Comparison of ENCODE assay signal across 16 cellular contexts in the genomic region with DNA sequence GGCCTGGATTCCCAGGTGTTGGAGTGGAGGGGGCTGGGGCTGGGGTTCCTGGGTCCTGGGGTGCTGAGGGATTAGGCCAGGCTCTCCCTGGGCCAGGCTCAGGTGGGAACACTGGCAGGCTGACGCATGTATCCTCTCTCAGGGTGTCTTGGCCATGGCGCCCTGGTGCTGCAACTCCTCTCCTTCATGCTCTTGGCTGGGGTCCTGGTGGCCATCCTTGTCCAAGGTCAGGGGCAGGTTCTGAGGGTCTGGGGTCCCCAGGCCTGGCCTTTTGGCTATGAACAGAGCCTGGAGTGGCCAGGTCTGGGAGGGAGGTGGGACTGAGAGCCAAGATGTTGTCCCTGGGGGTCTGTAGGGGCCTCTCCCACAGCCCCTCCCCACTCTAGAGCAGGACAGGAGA. TPM values are rescaled to one million over a fixed set of nuclear protein-coding genes. Genes with fewer than 3 reads are reported as not detected.
"Had no signal": no experiment of that assay in that cellular context is flagged by ENCODE, and none has a peak within 500 bp of the region (broad histone marks: within the 10 kb centered on the region; RNA-seq: fewer than 3 reads in every experiment).

No MANE protein-coding gene starts in this region.

RNA-seq across cellular contexts. Expression of a gene that starts 2.0 kb away (rescaled TPM):
- total RNA-seq: activated naive CD4-positive, alpha-beta T cell treated with anti-CD3 and anti-CD28 coated beads for 36 hours; activated naive CD4-positive, alpha-beta T cell treated with anti-CD3 and anti-CD28 coated beads, Interleukin-2, amount 50 U/mL, for 72 hours; activated naive CD8-positive, alpha-beta T cell treated with anti-CD3 and anti-CD28 coated beads for 36 hours; activated naive CD8-positive, alpha-beta T cell treated with anti-CD3 and anti-CD28 coated beads, Interleukin-2, amount 10 ng/mL, durations not matched to agents 7 days and 5 days; activated T-cell treated with anti-CD3 and anti-CD28 coated beads, Interleukin-2, amount 50 U/mL, for 4 hours; activated T-cell treated with anti-CD3 and anti-CD28 coated beads, Interleukin-2, amount 50 U/mL, for 72 hours; activated T-helper 1 cell treated with anti-CD3 and anti-CD28 coated beads, Interleukin-12 subunit alpha, Interleukin-12 subunit beta, Interleukin-2, Interleukin-4 antibody, amounts not matched to agents 30 ng/mL and 10 ng/mL and 1 ng/mL, durations not matched to agents 14 hours and 24 hours and 36 hours; activated T-helper 17 cell treated with anti-CD3 and anti-CD28 coated beads, Interleukin-2, amount 50 U/mL, for 72 hours; activated T-helper 2 cell treated with anti-CD3 and anti-CD28 coated beads, Interferon-gamma antibody, Interleukin-2, Interleukin-4, amounts not matched to agents 10 μg/mL and 5 μg/mL and 100 μg/mL, durations not matched to agents 14 hours and 24 hours and 36 hours; aorta; ascending aorta; astrocyte; body of pancreas; bronchial epithelial cell; cardiac septum had no signal

RNA-seq across cellular contexts. Expression of a gene that starts 17.7 kb away (rescaled TPM):
- total RNA-seq: activated naive CD4-positive, alpha-beta T cell treated with anti-CD3 and anti-CD28 coated beads for 36 hours; activated naive CD4-positive, alpha-beta T cell treated with anti-CD3 and anti-CD28 coated beads, Interleukin-2, amount 50 U/mL, for 72 hours; activated naive CD8-positive, alpha-beta T cell treated with anti-CD3 and anti-CD28 coated beads for 36 hours; activated T-cell treated with anti-CD3 and anti-CD28 coated beads, Interleukin-2, amount 50 U/mL, for 4 hours; activated T-cell treated with anti-CD3 and anti-CD28 coated beads, Interleukin-2, amount 50 U/mL, for 72 hours; activated T-helper 1 cell treated with anti-CD3 and anti-CD28 coated beads, Interleukin-12 subunit alpha, Interleukin-12 subunit beta, Interleukin-2, Interleukin-4 antibody, amounts not matched to agents 30 ng/mL and 10 ng/mL and 1 ng/mL, durations not matched to agents 14 hours and 24 hours and 36 hours; activated T-helper 17 cell treated with anti-CD3 and anti-CD28 coated beads, Interleukin-2, amount 50 U/mL, for 72 hours; activated T-helper 2 cell treated with anti-CD3 and anti-CD28 coated beads, Interferon-gamma antibody, Interleukin-2, Interleukin-4, amounts not matched to agents 10 μg/mL and 5 μg/mL and 100 μg/mL, durations not matched to agents 14 hours and 24 hours and 36 hours; astrocyte; bronchial epithelial cell; cardiac muscle cell had no signal
- polyA plus RNA-seq: cardiac muscle cell had no signal

RNA-seq across cellular contexts. Expression of a gene that starts 33.1 kb away (rescaled TPM):
- total RNA-seq: activated naive CD4-positive, alpha-beta T cell treated with anti-CD3 and anti-CD28 coated beads for 36 hours; activated naive CD4-positive, alpha-beta T cell treated with anti-CD3 and anti-CD28 coated beads, Interleukin-2, amount 50 U/mL, for 72 hours; activated naive CD8-positive, alpha-beta T cell treated with anti-CD3 and anti-CD28 coated beads for 36 hours; activated naive CD8-positive, alpha-beta T cell treated with anti-CD3 and anti-CD28 coated beads, Interleukin-2, amount 10 ng/mL, durations not matched to agents 7 days and 5 days; activated T-cell treated with anti-CD3 and anti-CD28 coated beads, Interleukin-2, amount 50 U/mL, for 4 hours; activated T-cell treated with anti-CD3 and anti-CD28 coated beads, Interleukin-2, amount 50 U/mL, for 72 hours; activated T-helper 1 cell treated with anti-CD3 and anti-CD28 coated beads, Interleukin-12 subunit alpha, Interleukin-12 subunit beta, Interleukin-2, Interleukin-4 antibody, amounts not matched to agents 30 ng/mL and 10 ng/mL and 1 ng/mL, durations not matched to agents 14 hours and 24 hours and 36 hours; activated T-helper 17 cell treated with anti-CD3 and anti-CD28 coated beads, Interleukin-2, amount 50 U/mL, for 72 hours; activated T-helper 2 cell treated with anti-CD3 and anti-CD28 coated beads, Interferon-gamma antibody, Interleukin-2, Interleukin-4, amounts not matched to agents 10 μg/mL and 5 μg/mL and 100 μg/mL, durations not matched to agents 14 hours and 24 hours and 36 hours; astrocyte; bronchial epithelial cell; cardiac muscle cell had no signal
- polyA plus RNA-seq: cardiac muscle cell had no signal
